In genomic region chr2:162821718-162822117, GRCh38 we compare ENCODE assay signal across 11 cellular contexts. TPM values are rescaled to one million over a fixed set of nuclear protein-coding genes. Genes with fewer than 3 reads are reported as not detected.
DNase-seq lines count a peak whose midpoint lies in the region; TF ChIP-seq lines count a peak whose summit lies in the region.
"Had no signal": no experiment of that assay in that cellular context is flagged by ENCODE, and none has a peak within 500 bp of the region (broad histone marks: within the 10 kb centered on the region; RNA-seq: fewer than 3 reads in every experiment).

No MANE protein-coding gene starts in this region.

- H3K36me3 Mint-ChIP-seq in HFFc6 (ENCODE audit: low read depth), result no peaks in the 10 kb centered on the region
- H3K36me3 Mint-ChIP-seq in chondrocyte (ENCODE audit: low read depth), result no peaks in the 10 kb centered on the region
- no peaks in the 10 kb centered on the region for H3K36me3 Mint-ChIP-seq in activated naive CD4-positive, alpha-beta T cell treated with anti-CD3 and anti-CD28 coated beads, Interleukin-2, amount 10 ng/mL, durations not matched to agents 7 days and 5 days
- H3K36me3 Mint-ChIP-seq: CD8-positive, alpha-beta memory T cell had no signal

- H3K27ac Mint-ChIP-seq in HFFc6 (peak overlapping the region; percentile 4; the same call in 1 of the 2 replicates), chondrocyte (ENCODE audit: unreplicated experiment) (peak overlapping the region; percentile 46)
- H3K27ac Mint-ChIP-seq in activated naive CD4-positive, alpha-beta T cell treated with anti-CD3 and anti-CD28 coated beads, Interleukin-2, amount 10 ng/mL, durations not matched to agents 7 days and 5 days, result no peak overlapping the region
- H3K27ac Mint-ChIP-seq: CD8-positive, alpha-beta memory T cell had no signal

- DNase-seq in HFFc6, result no peak
- DNase-seq in OCI-M1 (lab: John Stamatoyannopoulos, UW), result peak; percentile 34
- no peak for DNase-seq in chondrocyte (ENCODE audit: low spot score)
- no peak for DNase-seq in NCI-H748 treated with DMSO at 0.1 percent for 48 hours (lab: John Stamatoyannopoulos, UW)
- DNase-seq in activated naive CD4-positive, alpha-beta T cell treated with anti-CD3 and anti-CD28 coated beads, Interleukin-2, amount 10 ng/mL, durations not matched to agents 7 days and 5 days, result no peak
- DNase-seq in NCI-H1092 (lab: John Stamatoyannopoulos, UW), result no peak
- DNase-seq: AML-193; CD8-positive, alpha-beta memory T cell; DMS53; GF-D8 had no signal

- no peaks in the 10 kb centered on the region for H3K27me3 Mint-ChIP-seq in HFFc6 (ENCODE audit: insufficient read depth)
- peaks cover 4% of the 10 kb centered on the region for H3K27me3 Mint-ChIP-seq in chondrocyte (ENCODE audit: low read depth)
- H3K27me3 Mint-ChIP-seq in activated naive CD4-positive, alpha-beta T cell treated with anti-CD3 and anti-CD28 coated beads, Interleukin-2, amount 10 ng/mL, durations not matched to agents 7 days and 5 days, result no peaks in the 10 kb centered on the region
- H3K27me3 Mint-ChIP-seq: CD8-positive, alpha-beta memory T cell had no signal

- no peaks in the 10 kb centered on the region; the same call in 1 of the 2 replicates for H3K9me3 Mint-ChIP-seq in HFFc6
- H3K9me3 Mint-ChIP-seq in chondrocyte (ENCODE audit: low read depth), result no peaks in the 10 kb centered on the region
- H3K9me3 Mint-ChIP-seq in activated naive CD4-positive, alpha-beta T cell treated with anti-CD3 and anti-CD28 coated beads, Interleukin-2, amount 10 ng/mL, durations not matched to agents 7 days and 5 days, result no peaks in the 10 kb centered on the region

- H3K4me3 Mint-ChIP-seq in HFFc6, result no peak overlapping the region
- no peak overlapping the region for H3K4me3 Mint-ChIP-seq in chondrocyte (ENCODE audit: unreplicated experiment)
- H3K4me3 Mint-ChIP-seq in activated naive CD4-positive, alpha-beta T cell treated with anti-CD3 and anti-CD28 coated beads, Interleukin-2, amount 10 ng/mL, durations not matched to agents 7 days and 5 days, result no peak overlapping the region
- H3K4me3 Mint-ChIP-seq: CD8-positive, alpha-beta memory T cell had no signal

- no peaks in the 10 kb centered on the region for H3K4me1 Mint-ChIP-seq in HFFc6 (ENCODE audit: low read depth)
- peaks cover 10% of the 10 kb centered on the region for H3K4me1 Mint-ChIP-seq in chondrocyte (ENCODE audit: low read depth)
- no peaks in the 10 kb centered on the region for H3K4me1 Mint-ChIP-seq in activated naive CD4-positive, alpha-beta T cell treated with anti-CD3 and anti-CD28 coated beads, Interleukin-2, amount 10 ng/mL, durations not matched to agents 7 days and 5 days
- H3K4me1 Mint-ChIP-seq: CD8-positive, alpha-beta memory T cell had no signal

- TF ChIP-seq CTCF in HFFc6 (IDR thresholded peaks at IDR 0.05) (no peak), chondrocyte (IDR thresholded peaks at IDR 0.05) (no peak)

- CTCF ChIA-PET in activated naive CD4-positive, alpha-beta T cell treated with anti-CD3 and anti-CD28 coated beads, Interleukin-2, amount 10 ng/mL, durations not matched to agents 7 days and 5 days (lab: Charles Lee), result no interaction called here

RNA-seq across cellular contexts. Expression of gene KCNH7, which starts 16.8 kb away (rescaled TPM):
- total RNA-seq in HFFc6 (2021; fragmentation: NEBNext Ultra II Directional; extraction: Animal tissue kit (Norgen Biotek cat#: 25700)), result not detected
- total RNA-seq in chondrocyte, result not detected in 3 replicates
- total RNA-seq: CD8-positive, alpha-beta memory T cell; H4 had no signal
